Comparison of ENCODE assay signal across 9 cellular contexts in the genomic region with DNA sequence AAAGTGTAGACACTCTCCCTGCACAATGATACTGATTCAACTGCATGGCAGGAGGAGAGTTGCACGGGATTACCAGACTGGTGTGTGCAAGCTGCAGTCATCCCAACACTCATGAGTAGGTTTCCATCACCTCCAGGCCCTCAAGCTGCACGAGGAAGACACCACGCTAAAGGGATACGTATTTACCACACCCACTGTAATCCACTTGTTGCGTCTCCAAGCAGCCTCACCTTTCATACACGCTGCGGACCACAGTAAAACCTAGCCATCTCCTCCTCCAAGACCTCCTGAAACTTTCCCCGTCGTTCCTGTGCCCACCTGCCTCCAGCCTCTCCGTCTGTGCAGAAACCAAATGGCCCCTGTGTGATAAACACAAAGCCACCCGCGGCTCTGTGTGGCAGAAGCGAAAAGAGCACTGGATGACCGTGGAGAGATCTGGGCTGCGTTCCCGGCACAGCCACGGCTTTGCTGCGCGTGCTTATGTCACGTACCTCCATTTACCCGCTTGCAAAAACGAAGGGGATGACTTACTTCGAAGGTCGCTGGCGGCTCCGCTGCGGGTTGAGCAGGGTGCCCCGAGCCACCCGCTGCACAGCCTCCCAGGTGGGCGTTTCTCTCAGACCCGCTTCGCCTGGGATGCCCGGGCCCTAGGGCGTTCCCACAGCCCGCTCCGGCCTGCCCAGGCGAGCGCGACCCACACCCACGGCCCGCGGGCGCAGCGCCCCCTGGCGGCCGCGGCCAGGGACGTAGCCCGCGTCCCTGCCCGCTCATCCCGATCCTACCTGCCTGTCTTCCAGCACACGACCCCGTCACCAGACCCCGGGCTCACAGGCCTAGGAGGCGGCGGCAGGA. TPM values are rescaled to one million over a fixed set of nuclear protein-coding genes. Genes with fewer than 3 reads are reported as not detected.
DNase-seq lines count a peak whose midpoint lies in the region; ATAC-seq and TF ChIP-seq lines count a peak whose summit lies in the region.
"Had no signal": no experiment of that assay in that cellular context is flagged by ENCODE, and none has a peak within 500 bp of the region (broad histone marks: within the 10 kb centered on the region; RNA-seq: fewer than 3 reads in every experiment).

No MANE protein-coding gene starts in this region.

- H3K4me1 ChIP-seq in mucosa of stomach (ENCODE audit: control insufficient read depth, insufficient read depth, low read length) = peaks cover 6% of the 10 kb centered on the region

- peak overlapping the region; percentile 91 for H3K4me3 ChIP-seq in epithelial cell of proximal tubule (ENCODE audit: low read depth, low read length)
- peak overlapping the region; percentile 100 for H3K4me3 ChIP-seq in mucosa of stomach (ENCODE audit: low read length)

- H3K9me3 ChIP-seq in mucosa of stomach (ENCODE audit: control insufficient read depth, low read length) = no peaks in the 10 kb centered on the region

- peak overlapping the region; percentile 75 for H3K9ac ChIP-seq in mucosa of stomach (ENCODE audit: low read length)

- no peaks in the 10 kb centered on the region for H3K36me3 ChIP-seq in mucosa of stomach (ENCODE audit: control insufficient read depth, insufficient read depth, low read length)

- ATAC-seq in GM19023 (IDR thresholded peaks at IDR 0.05; ENCODE audit: unreplicated experiment) (peak; percentile 79), HG03139 (IDR thresholded peaks at IDR 0.05; ENCODE audit: unreplicated experiment) (peak; percentile 48)

- DNase-seq in C1 segment of cervical spinal cord (lab: John Stamatoyannopoulos, UW) (peak in 12 of 14 donors; percentile 17 to 85 (median 68)), NCI-H460 (ENCODE audit: extremely low read depth, low read depth) (peak; percentile 43), epithelial cell of proximal tubule (ENCODE audit: low read depth) (no peak)
- peak; percentile 13 to 36 (median 28) for DNase-seq in activated CD8-positive, alpha-beta memory T cell treated with anti-CD3 and anti-CD28 coated beads for 48 hours (ENCODE audit: low read depth in 2 of 3, low spot score in 2 of 3)
- peak; percentile 16 to 23 for DNase-seq in stimulated activated CD8-positive, alpha-beta memory T cell treated with anti-CD3 and anti-CD28 coated beads, Interleukin-7, amount 100 ng/mL, for 48 hours (ENCODE audit: extremely low read depth in 1 of 2, low read depth in 1 of 2)

- no peaks in the 10 kb centered on the region for H3K27me3 ChIP-seq in mucosa of stomach (ENCODE audit: control insufficient read depth, insufficient read depth, low read length)

- TF ChIP-seq CTCF in epithelial cell of proximal tubule (conservative IDR thresholded peaks at IDR 0.05; ENCODE audit: low read depth, low read length) = peak; percentile 74

RNA-seq across cellular contexts. Expression of gene ABCC5, which starts 0.6 kb away (rescaled TPM):
- total RNA-seq in NCI-H460 (2014; rRNA removed; shearing (Covaris generic)) = 7.0 and 9.4 TPM in 2 replicates
- polyA plus RNA-seq in NCI-H460 (2014; cell fraction: nucleus; rRNA removed) = 33.7 and 51.7 TPM in 2 replicates
- total RNA-seq in epithelial cell of proximal tubule = 7.3 and 15.2 TPM in 2 replicates

RNA-seq across cellular contexts. Expression of gene HTR3D, which starts 14.5 kb away (rescaled TPM):
- total RNA-seq in NCI-H460 (2014; rRNA removed; shearing (Covaris generic)) = not detected in 2 replicates
- not detected in 2 replicates for polyA plus RNA-seq in NCI-H460 (2014; cell fraction: nucleus; rRNA removed)
- not detected in 2 replicates for total RNA-seq in epithelial cell of proximal tubule
- polyA plus RNA-seq: adipose tissue had no signal

RNA-seq across cellular contexts. Expression of gene HTR3C, which starts 35.8 kb away (rescaled TPM):
- total RNA-seq in NCI-H460 (2014; rRNA removed; shearing (Covaris generic)) = not detected in 2 replicates
- not detected in 2 replicates for polyA plus RNA-seq in NCI-H460 (2014; cell fraction: nucleus; rRNA removed)
- total RNA-seq in epithelial cell of proximal tubule = not detected in 2 replicates
- polyA plus RNA-seq: adipose tissue had no signal
